33 cellular contexts compared by ENCODE assay signal in genomic region chr20:9668356-9668755, GRCh38.
"Had no signal": no experiment of that assay in that cellular context is flagged by ENCODE, and none has a peak within 500 bp of the region (broad histone marks: within the 10 kb centered on the region; RNA-seq: fewer than 3 reads in every experiment).

No MANE protein-coding gene starts in this region.

- H3K27me3 ChIP-seq: body of pancreas, brain microvascular endothelial cell, breast epithelium, colonic mucosa had no signal

- H3K9me3 Mint-ChIP-seq: activated B cell treated with CpG ODN at 0.5 μM for 24 hours; activated CD4-positive, alpha-beta memory T cell treated with anti-CD3 and anti-CD28 coated beads for 36 hours; activated CD4-positive, alpha-beta T cell treated with anti-CD3 and anti-CD28 coated beads, Interleukin-2, amount 10 ng/mL, durations not matched to agents 24 days and 14 days; activated CD8-positive, alpha-beta T cell treated with anti-CD3 and anti-CD28 coated beads for 36 hours; activated naive CD4-positive, alpha-beta T cell treated with anti-CD3 and anti-CD28 coated beads, Interleukin-2, amount 50 U/mL, for 24 hours; activated T-helper 2 cell treated with anti-CD3 and anti-CD28 coated beads, Interferon-gamma antibody, Interleukin-2, Interleukin-4, amounts not matched to agents 10 μg/mL and 5 μg/mL and 100 μg/mL, durations not matched to agents 14 hours and 24 hours and 36 hours; T-helper 2 cell treated with Interferon-gamma antibody and Interleukin-4, amounts not matched to agents 5 μg/mL and 100 μg/mL, for 36 hours had no signal

- DNase-seq: activated B cell treated with CpG ODN at 0.5 μM for 24 hours; activated CD4-positive, alpha-beta memory T cell treated with anti-CD3 and anti-CD28 coated beads for 36 hours; activated CD4-positive, alpha-beta T cell treated with anti-CD3 and anti-CD28 coated beads for 4 hours; activated CD4-positive, alpha-beta T cell treated with anti-CD3 and anti-CD28 coated beads, Interleukin-2, amount 10 ng/mL, durations not matched to agents 24 days and 14 days; activated CD4-positive, alpha-beta T cell treated with anti-CD3 and anti-CD28 coated beads, Interleukin-2, amount 50 U/mL, for 1 hour; activated CD4-positive, alpha-beta T cell treated with anti-CD3 and anti-CD28 coated beads, Interleukin-2, amount 50 U/mL, for 4 hours; activated CD4-positive, CD25-positive, alpha-beta regulatory T cell treated with anti-CD3 and anti-CD28 coated beads, Interleukin-2, amount 50 U/mL, for 72 hours; activated CD8-positive, alpha-beta memory T cell treated with anti-CD3 and anti-CD28 coated beads, Interleukin-2, amount 50 U/mL, for 4 hours; activated CD8-positive, alpha-beta T cell treated with anti-CD3 and anti-CD28 coated beads for 36 hours; activated effector memory CD4-positive, alpha-beta T cell treated with Interleukin-2 at 50 U/mL for 16 hours; activated gamma-delta T cell; activated naive CD4-positive, alpha-beta T cell treated with anti-CD3 and anti-CD28 coated beads, Interleukin-2, amount 10 ng/mL, durations not matched to agents 7 days and 5 days; activated naive CD4-positive, alpha-beta T cell treated with Interleukin-2 at 50 U/mL for 16 hours; activated naive CD8-positive, alpha-beta T cell treated with anti-CD3 and anti-CD28 coated beads, Interleukin-2, amount 10 ng/mL, durations not matched to agents 7 days and 5 days; activated naive CD8-positive, alpha-beta T cell treated with anti-CD3 and anti-CD28 coated beads, Interleukin-2, amount 50 U/mL, for 24 hours; activated T-cell treated with anti-CD3 and anti-CD28 coated beads for 4 hours; activated T-cell treated with anti-CD3 and anti-CD28 coated beads, Interleukin-2, amount 50 U/mL, for 1 hour; activated T-cell treated with anti-CD3 and anti-CD28 coated beads, Interleukin-2, amount 50 U/mL, for 48 hours; aorta; body of pancreas; brain microvascular endothelial cell; central memory CD4-positive, alpha-beta T cell; colonic mucosa; T-helper 1 cell; T-helper 2 cell; T-helper 9 cell had no signal

- H3K4me1 ChIP-seq: body of pancreas, breast epithelium, colonic mucosa had no signal

- H3K4me1 Mint-ChIP-seq: activated B cell treated with CpG ODN at 0.5 μM for 24 hours; activated CD4-positive, alpha-beta T cell treated with anti-CD3 and anti-CD28 coated beads, Interleukin-2, amount 10 ng/mL, durations not matched to agents 24 days and 14 days; activated naive CD4-positive, alpha-beta T cell treated with anti-CD3 and anti-CD28 coated beads, Interleukin-2, amount 10 ng/mL, durations not matched to agents 7 days and 5 days; activated naive CD4-positive, alpha-beta T cell treated with anti-CD3 and anti-CD28 coated beads, Interleukin-2, amount 50 U/mL, for 24 hours; activated naive CD8-positive, alpha-beta T cell treated with anti-CD3 and anti-CD28 coated beads, Interleukin-2, amount 10 ng/mL, durations not matched to agents 7 days and 5 days; activated naive CD8-positive, alpha-beta T cell treated with anti-CD3 and anti-CD28 coated beads, Interleukin-2, amount 50 U/mL, for 24 hours had no signal

- H3K27me3 Mint-ChIP-seq: activated B cell treated with CpG ODN at 0.5 μM for 24 hours; activated CD4-positive, alpha-beta memory T cell treated with anti-CD3 and anti-CD28 coated beads for 36 hours; activated CD4-positive, alpha-beta T cell treated with anti-CD3 and anti-CD28 coated beads, Interleukin-2, amount 10 ng/mL, durations not matched to agents 24 days and 14 days; activated CD8-positive, alpha-beta T cell treated with anti-CD3 and anti-CD28 coated beads for 36 hours; activated naive CD4-positive, alpha-beta T cell treated with anti-CD3 and anti-CD28 coated beads, Interleukin-2, amount 10 ng/mL, durations not matched to agents 7 days and 5 days; activated naive CD4-positive, alpha-beta T cell treated with anti-CD3 and anti-CD28 coated beads, Interleukin-2, amount 50 U/mL, for 24 hours; activated naive CD8-positive, alpha-beta T cell treated with anti-CD3 and anti-CD28 coated beads, Interleukin-2, amount 10 ng/mL, durations not matched to agents 7 days and 5 days had no signal

- H3K36me3 ChIP-seq: brain microvascular endothelial cell, breast epithelium, colonic mucosa had no signal

- H3K4me3 Mint-ChIP-seq: activated B cell treated with CpG ODN at 0.5 μM for 24 hours; activated CD4-positive, alpha-beta memory T cell treated with anti-CD3 and anti-CD28 coated beads for 36 hours; activated CD4-positive, alpha-beta T cell treated with anti-CD3 and anti-CD28 coated beads, Interleukin-2, amount 10 ng/mL, durations not matched to agents 24 days and 14 days; activated CD8-positive, alpha-beta T cell treated with anti-CD3 and anti-CD28 coated beads for 36 hours; activated naive CD4-positive, alpha-beta T cell treated with anti-CD3 and anti-CD28 coated beads, Interleukin-2, amount 10 ng/mL, durations not matched to agents 7 days and 5 days; activated naive CD4-positive, alpha-beta T cell treated with anti-CD3 and anti-CD28 coated beads, Interleukin-2, amount 50 U/mL, for 24 hours; activated naive CD8-positive, alpha-beta T cell; activated naive CD8-positive, alpha-beta T cell treated with anti-CD3 and anti-CD28 coated beads, Interleukin-2, amount 10 ng/mL, durations not matched to agents 7 days and 5 days; activated naive CD8-positive, alpha-beta T cell treated with anti-CD3 and anti-CD28 coated beads, Interleukin-2, amount 50 U/mL, for 24 hours; T-helper 1 cell treated with Interleukin-12 subunit alpha and Interleukin-12 subunit beta and Interleukin-4 antibody, amounts not matched to agents 30 μg/mL and 1 μg/mL, for 36 hours; T-helper 2 cell treated with Interferon-gamma antibody and Interleukin-4, amounts not matched to agents 5 μg/mL and 100 μg/mL, for 36 hours had no signal

- H3K36me3 Mint-ChIP-seq: activated CD4-positive, alpha-beta memory T cell treated with anti-CD3 and anti-CD28 coated beads for 36 hours; activated naive CD4-positive, alpha-beta T cell treated with anti-CD3 and anti-CD28 coated beads, Interleukin-2, amount 10 ng/mL, durations not matched to agents 7 days and 5 days; activated naive CD4-positive, alpha-beta T cell treated with anti-CD3 and anti-CD28 coated beads, Interleukin-2, amount 50 U/mL, for 24 hours; activated naive CD8-positive, alpha-beta T cell; activated naive CD8-positive, alpha-beta T cell treated with anti-CD3 and anti-CD28 coated beads, Interleukin-2, amount 10 ng/mL, durations not matched to agents 7 days and 5 days had no signal

- H3K27ac ChIP-seq: body of pancreas, brain microvascular endothelial cell, breast epithelium, colonic mucosa, VCaP had no signal

- H3K4me3 ChIP-seq: body of pancreas, breast epithelium, colonic mucosa had no signal

- H3K9me3 ChIP-seq: body of pancreas, breast epithelium, colonic mucosa had no signal

- ATAC-seq: activated CD8-positive, alpha-beta T cell treated with anti-CD3 and anti-CD28 coated beads for 36 hours; activated naive CD8-positive, alpha-beta T cell treated with anti-CD3 and anti-CD28 coated beads, Interleukin-2, amount 50 U/mL, for 24 hours; body of pancreas had no signal
